Comparison of ENCODE assay signal across 8 cellular contexts in genomic region chr2:128318245-128318644, GRCh38. TPM values are rescaled to one million over a fixed set of nuclear protein-coding genes. Genes with fewer than 3 reads are reported as not detected.
A peak's percentile ranks its signal among the peaks of the same experiment; 100 is the strongest.
DNase-seq lines count a peak whose midpoint lies in the region; ATAC-seq and TF ChIP-seq lines count a peak whose summit lies in the region.
"Not testable (repeated sequence)": the region's sequence is repeated elsewhere in the genome, so short reads cannot be mapped to it uniquely, and the experiment has no call there.

No MANE protein-coding gene starts in this region.

- H3K9me2 ChIP-seq in neural cell (ENCODE audit: insufficient read depth, low read length), result not testable (repeated sequence)

- H3K4me1 ChIP-seq in HUES64 (ENCODE audit: insufficient read depth, low read length) (peaks cover 33% of the 10 kb centered on the region), upper lobe of left lung (peaks cover 28 to 71% (median 42%) of the 10 kb centered on the region in 4 donors)

- TF ChIP-seq EP300 in neural cell (conservative IDR thresholded peaks at IDR 0.05; ENCODE audit: poor library complexity, severe bottlenecking); upper lobe of left lung (IDR thresholded peaks at IDR 0.05): not testable (repeated sequence)

- not testable (repeated sequence) for H3K36me3 Mint-ChIP-seq in T-helper 2 cell treated with Interferon-gamma antibody and Interleukin-4, amounts not matched to agents 5 μg/mL and 100 μg/mL, for 36 hours (ENCODE audit: low read depth)

- peaks cover 46% of the 10 kb centered on the region for H3K79me2 ChIP-seq in neural cell (replicated peaks; ENCODE audit: insufficient read depth, low read length)

- H3K27me3 Mint-ChIP-seq in T-helper 2 cell treated with Interferon-gamma antibody and Interleukin-4, amounts not matched to agents 5 μg/mL and 100 μg/mL, for 36 hours (ENCODE audit: low read depth), result not testable (repeated sequence)

- peaks cover 22% of the 10 kb centered on the region for H3K4me1 Mint-ChIP-seq in T-helper 2 cell treated with Interferon-gamma antibody and Interleukin-4, amounts not matched to agents 5 μg/mL and 100 μg/mL, for 36 hours (ENCODE audit: low read depth)

- H3F3A ChIP-seq in neural cell (ENCODE audit: insufficient read depth, low read length, poor library complexity, severe bottlenecking), result not testable (repeated sequence)

- WGBS in HUES64, result under 1% methylated on average over 26 of the region's 55 CpGs
- WGBS in upper lobe of left lung, 2 donors, result no CpG with 5 or more reads among the region's 55 CpGs

- intact Hi-C loops in cardiac septum (cut with DNase I), result loop anchor here (5.0 kb wide), 1 partner anchor 86 kb away; no protein-coding TSS in a partner anchor

- peak; percentile 16 for ATAC-seq in GM18505 (IDR thresholded peaks at IDR 0.05; ENCODE audit: unreplicated experiment)
- peak; percentile 12 for ATAC-seq in HG02610 (IDR thresholded peaks at IDR 0.05; ENCODE audit: unreplicated experiment)
- ATAC-seq in upper lobe of left lung (ENCODE audit: low FRiP score in 2 of 2), result not testable (repeated sequence)

- peak; percentile 10 for DNase-seq in T-helper 2 cell treated with Interferon-gamma antibody and Interleukin-4, amounts not matched to agents 5 μg/mL and 100 μg/mL, for 36 hours (ENCODE audit: low spot score)
- not testable (repeated sequence) for DNase-seq in astrocyte of the cerebellum (ENCODE audit: low read depth)
- DNase-seq in cardiac septum (ENCODE audit: low spot score) (peak; percentile 70), upper lobe of left lung (peak; percentile 20 to 89)

- not testable (repeated sequence) for H2AFZ ChIP-seq in neural cell (ENCODE audit: low read depth, low read length)

- H3K36me3 ChIP-seq in HUES64 (ENCODE audit: insufficient read depth, low read length), result peaks cover 14% of the 10 kb centered on the region
- not testable (repeated sequence) for H3K36me3 ChIP-seq in neural cell (ENCODE audit: insufficient read depth, low read length)
- peaks cover 0 to 11% (median 0%) of the 10 kb centered on the region in 4 donors for H3K36me3 ChIP-seq in upper lobe of left lung

- not testable (repeated sequence) for TF ChIP-seq CTCF in astrocyte of the cerebellum (IDR thresholded peaks at IDR 0.05; ENCODE audit: low read depth, low read length, missing control alignments); neural cell (IDR thresholded peaks at IDR 0.05; ENCODE audit: poor library complexity, severe bottlenecking); upper lobe of left lung (IDR thresholded peaks at IDR 0.05)

- TF ChIP-seq RAD21 in neural cell (conservative IDR thresholded peaks at IDR 0.05), result not testable (repeated sequence)

- in situ Hi-C loops in astrocyte of the cerebellum (cut with HindIII; ENCODE audit: low sequenced_read_pairs), result loop anchor here (25.0 kb wide), 2 partner anchors 131 to 944 kb away; no protein-coding TSS in a partner anchor

- peak overlapping the region; percentile 91 for H3K4me3 ChIP-seq in HUES64 (ENCODE audit: low read length)
- H3K4me3 ChIP-seq in astrocyte of the cerebellum (ENCODE audit: low read depth, low read length), result peak overlapping the region; percentile 85
- H3K4me3 ChIP-seq in neural cell (ENCODE audit: low read length), result peak overlapping the region; percentile 97
- H3K4me3 ChIP-seq in upper lobe of left lung, result peak overlapping the region; percentile 52 to 79 (median 66)

- H3K4me3 Mint-ChIP-seq in T-helper 2 cell treated with Interferon-gamma antibody and Interleukin-4, amounts not matched to agents 5 μg/mL and 100 μg/mL, for 36 hours, result not testable (repeated sequence)

- not testable (repeated sequence) for H3K9me3 Mint-ChIP-seq in T-helper 2 cell treated with Interferon-gamma antibody and Interleukin-4, amounts not matched to agents 5 μg/mL and 100 μg/mL, for 36 hours

- H3K27ac ChIP-seq in HUES64 (ENCODE audit: low read depth, low read length); neural cell (ENCODE audit: low read length); upper lobe of left lung: not testable (repeated sequence)

- TF ChIP-seq POLR2A in GM18505 (IDR thresholded peaks at IDR 0.05; ENCODE audit: borderline replicate concordance, extremely low read depth, insufficient read depth, insufficient read length); upper lobe of left lung (IDR thresholded peaks at IDR 0.05): not testable (repeated sequence)

- H4K20me1 ChIP-seq in neural cell (ENCODE audit: insufficient read depth), result not testable (repeated sequence)

- H3K9me3 ChIP-seq in HUES64 (ENCODE audit: insufficient read depth, low read depth, low read length); neural cell (ENCODE audit: low read length); upper lobe of left lung: not testable (repeated sequence)

- H3K4me2 ChIP-seq in neural cell (ENCODE audit: low read length), result not testable (repeated sequence)

- H3K9ac ChIP-seq in HUES64 (ENCODE audit: low read depth, low read length), result not testable (repeated sequence)
- peak overlapping the region; percentile 83 for H3K9ac ChIP-seq in neural cell (ENCODE audit: low read length)

- H3K27me3 ChIP-seq in HUES64 (ENCODE audit: insufficient read depth, low read length), result peaks cover 36% of the 10 kb centered on the region
- not testable (repeated sequence) for H3K27me3 ChIP-seq in neural cell (ENCODE audit: insufficient read depth, low read depth, low read length); upper lobe of left lung

- H3K27ac Mint-ChIP-seq in T-helper 2 cell treated with Interferon-gamma antibody and Interleukin-4, amounts not matched to agents 5 μg/mL and 100 μg/mL, for 36 hours, result not testable (repeated sequence)

RNA-seq across cellular contexts. Expression of gene HS6ST1, which starts 0.4 kb away (rescaled TPM):
- 34.0 TPM for polyA plus RNA-seq in HUES64 (2013, experiment 1 of 2)
- polyA plus RNA-seq in HUES64 (2013, experiment 2 of 2), result 35.8 TPM
- 14.4 TPM for total RNA-seq in cardiac septum
- polyA plus RNA-seq in neural cell, result 44.1 and 46.2 TPM in 2 replicates
- polyA minus RNA-seq in neural cell, result 72.5 and 80.3 TPM in 2 replicates
- 10 to 100 TPM; 24.0 to 96.8 (median 37.0) TPM for total RNA-seq in upper lobe of left lung
